Comparison of ENCODE assay signal across 21 cellular contexts in the genomic region with DNA sequence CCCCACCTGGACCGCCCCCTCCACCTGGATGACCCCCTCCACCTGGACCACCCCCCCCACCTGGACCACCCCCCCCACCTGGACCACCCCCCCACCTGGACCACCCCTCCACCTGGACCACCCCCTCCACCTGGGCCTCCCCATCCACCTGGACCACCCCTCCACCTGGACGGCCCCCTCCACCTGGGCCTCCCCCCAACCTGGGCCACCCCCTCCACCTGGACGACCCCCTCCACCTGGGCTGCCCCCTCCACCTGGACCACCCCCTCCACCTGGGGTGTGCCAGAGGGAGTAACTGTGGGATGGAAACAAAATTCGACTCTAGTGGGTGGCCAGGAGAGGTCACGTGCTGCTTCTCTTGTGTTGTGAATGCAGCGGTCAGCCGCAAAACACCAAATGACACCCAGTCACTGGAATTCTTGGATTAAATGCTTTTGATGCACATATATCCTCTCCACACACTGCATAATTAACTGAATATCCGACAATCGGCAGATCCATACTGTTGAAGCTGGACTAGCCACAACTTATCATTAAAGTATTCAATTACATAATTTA.
A peak's percentile ranks its signal among the peaks of the same experiment; 100 is the strongest.
DNase-seq lines count a peak whose midpoint lies in the region; ATAC-seq and TF ChIP-seq lines count a peak whose summit lies in the region.
"Had no signal": no experiment of that assay in that cellular context is flagged by ENCODE, and none has a peak within 500 bp of the region (broad histone marks: within the 10 kb centered on the region; RNA-seq: fewer than 3 reads in every experiment).

No MANE protein-coding gene starts in this region.

- peaks cover 0 to 3% (median 0%) of the 10 kb centered on the region in 3 donors for H3K27me3 Mint-ChIP-seq in CD14-positive monocyte (ENCODE audit: low read depth in 3 of 3)
- H3K27me3 Mint-ChIP-seq in stimulated activated memory B cell treated with anti-CD40 and anti-IgM and Interleukin-4, amounts not matched to agents 10 μg/mL and 1 μg/mL and 100 μg/mL, for 72 hours = no peaks in the 10 kb centered on the region
- H3K27me3 Mint-ChIP-seq: IgD-negative memory B cell had no signal

- no peak for TF ChIP-seq CTCF in CD14-positive monocyte (IDR thresholded peaks at IDR 0.05)

- no peak overlapping the region for H3K27ac Mint-ChIP-seq in CD14-positive monocyte
- H3K27ac Mint-ChIP-seq in stimulated activated memory B cell treated with anti-CD40 and anti-IgM and Interleukin-4, amounts not matched to agents 10 μg/mL and 1 μg/mL and 100 μg/mL, for 72 hours = no peak overlapping the region
- H3K27ac Mint-ChIP-seq: CD4-positive, alpha-beta memory T cell; IgD-negative memory B cell had no signal

- peak; percentile 53 for ATAC-seq in stimulated activated memory B cell treated with anti-CD40 and anti-IgM and Interleukin-4, amounts not matched to agents 10 μg/mL and 1 μg/mL and 100 μg/mL, for 72 hours
- ATAC-seq: HCT116 had no signal

- no peaks in the 10 kb centered on the region for H3K4me1 Mint-ChIP-seq in CD14-positive monocyte
- H3K4me1 Mint-ChIP-seq in stimulated activated memory B cell treated with anti-CD40 and anti-IgM and Interleukin-4, amounts not matched to agents 10 μg/mL and 1 μg/mL and 100 μg/mL, for 72 hours = no peaks in the 10 kb centered on the region
- H3K4me1 Mint-ChIP-seq: CD4-positive, alpha-beta memory T cell had no signal

- no peaks in the 10 kb centered on the region for H3K36me3 Mint-ChIP-seq in CD14-positive monocyte
- no peaks in the 10 kb centered on the region for H3K36me3 Mint-ChIP-seq in stimulated activated memory B cell treated with anti-CD40 and anti-IgM and Interleukin-4, amounts not matched to agents 10 μg/mL and 1 μg/mL and 100 μg/mL, for 72 hours
- H3K36me3 Mint-ChIP-seq: CD4-positive, alpha-beta memory T cell; IgD-negative memory B cell had no signal

- DNase-seq in CD14-positive monocyte (ENCODE audit: low spot score) = peak; percentile 3
- peak; percentile 29 for DNase-seq in RPMI7951 (ENCODE audit: low read depth)
- DNase-seq in mesenteric fat pad (ENCODE audit: low spot score) = peak; percentile 28
- no peak for DNase-seq in DMS153 (lab: John Stamatoyannopoulos, UW)
- DNase-seq in cerebellum (ENCODE audit: low spot score) = no peak
- no peak for DNase-seq in SIG-M5 treated with dmso at 0.1 percent for 504 hours (lab: John Stamatoyannopoulos, UW; ENCODE audit: unreplicated experiment)
- DNase-seq: ACHN; CD4-positive, alpha-beta memory T cell; DMS 273 treated with DMSO at 0.1 percent for 48 hours; GOT3; Kasumi-1; NCI-H1694; NCI-H2081; NCI-H2171; NCI-H345; NCI-H524; NCI-H774; NK-92 treated with Interleukin-12 subunit alpha and Interleukin-12 subunit beta, amount 100 ng/mL, for 24 hours had no signal

- intact Hi-C loops in CD14-positive monocyte (cut with micrococcal nuclease) = no loop called here

- peaks cover 0 to 12% (median 5%) of the 10 kb centered on the region in 7 donors for H3K9me3 Mint-ChIP-seq in CD14-positive monocyte
- peaks cover 11% of the 10 kb centered on the region for H3K9me3 Mint-ChIP-seq in stimulated activated memory B cell treated with anti-CD40 and anti-IgM and Interleukin-4, amounts not matched to agents 10 μg/mL and 1 μg/mL and 100 μg/mL, for 72 hours
- H3K9me3 Mint-ChIP-seq: CD4-positive, alpha-beta memory T cell had no signal

- no peak overlapping the region for H3K4me3 Mint-ChIP-seq in CD14-positive monocyte
- H3K4me3 Mint-ChIP-seq in stimulated activated memory B cell treated with anti-CD40 and anti-IgM and Interleukin-4, amounts not matched to agents 10 μg/mL and 1 μg/mL and 100 μg/mL, for 72 hours = no peak overlapping the region
- H3K4me3 Mint-ChIP-seq: CD4-positive, alpha-beta memory T cell; IgD-negative memory B cell had no signal

Comparison
In these comparisons a context has a peak if more than half of its experiments do, and no peak if none do; other contexts are left out.
1. DNase-seq: peak in CD14-positive monocyte (single experiment), RPMI7951 (single experiment) and mesenteric fat pad (single experiment); none in DMS153 (single experiment), cerebellum (single experiment) and SIG-M5 treated with dmso at 0.1 percent for 504 hours (single experiment).